ENCODE assay signal across 25 cellular contexts in genomic region chr11:94106699-94107098, GRCh38.
"Had no signal": no experiment of that assay in that cellular context is flagged by ENCODE, and none has a peak within 500 bp of the region (broad histone marks: within the 10 kb centered on the region; RNA-seq: fewer than 3 reads in every experiment).

No MANE protein-coding gene starts in this region.

- H3K27ac Mint-ChIP-seq: activated B cell treated with CpG ODN at 0.5 μM for 24 hours; activated CD4-positive, alpha-beta T cell treated with anti-CD3 and anti-CD28 coated beads, Interleukin-2, amount 10 ng/mL, durations not matched to agents 24 days and 14 days; activated naive CD4-positive, alpha-beta T cell treated with anti-CD3 and anti-CD28 coated beads for 36 hours; activated naive CD8-positive, alpha-beta T cell; activated T-helper 17 cell treated with anti-CD3 and anti-CD28 coated beads, Interleukin-2, amount 50 U/mL, for 72 hours; IgD-negative memory B cell; T-helper 17 cell had no signal

- H3K9me3 Mint-ChIP-seq: activated B cell treated with CpG ODN at 0.5 μM for 24 hours; activated CD4-positive, alpha-beta T cell treated with anti-CD3 and anti-CD28 coated beads, Interleukin-2, amount 10 ng/mL, durations not matched to agents 24 days and 14 days; activated naive CD4-positive, alpha-beta T cell treated with anti-CD3 and anti-CD28 coated beads for 36 hours; activated T-helper 17 cell treated with anti-CD3 and anti-CD28 coated beads, Interleukin-2, amount 50 U/mL, for 72 hours had no signal

- H3K9me3 ChIP-seq: MG63, Peyer's patch had no signal

- H3K4me3 Mint-ChIP-seq: activated B cell treated with CpG ODN at 0.5 μM for 24 hours; activated CD4-positive, alpha-beta T cell treated with anti-CD3 and anti-CD28 coated beads, Interleukin-2, amount 10 ng/mL, durations not matched to agents 24 days and 14 days; activated naive CD4-positive, alpha-beta T cell treated with anti-CD3 and anti-CD28 coated beads for 36 hours; activated naive CD8-positive, alpha-beta T cell; activated T-helper 17 cell treated with anti-CD3 and anti-CD28 coated beads, Interleukin-2, amount 50 U/mL, for 72 hours; IgD-negative memory B cell; T-helper 17 cell had no signal

- H3K4me3 ChIP-seq: cardiac muscle cell, MG63, Peyer's patch had no signal

- H3K4me1 ChIP-seq: Peyer's patch had no signal

- ATAC-seq: activated T-helper 17 cell treated with anti-CD3 and anti-CD28 coated beads, Interleukin-2, amount 50 U/mL, for 72 hours; T-helper 17 cell had no signal

- H3K36me3 Mint-ChIP-seq: activated naive CD8-positive, alpha-beta T cell had no signal

- H3K36me3 ChIP-seq: brain microvascular endothelial cell, cardiac muscle cell, MG63, Peyer's patch had no signal

- H3K27me3 ChIP-seq: brain microvascular endothelial cell, cardiac muscle cell, MG63, Peyer's patch had no signal

- H3K27ac ChIP-seq: brain microvascular endothelial cell, cardiac muscle cell, KMS-11, Peyer's patch, RWPE1 had no signal

- DNase-seq: activated B cell treated with CpG ODN at 0.5 μM for 24 hours; activated CD4-positive, alpha-beta T cell treated with anti-CD3 and anti-CD28 coated beads for 1 hour; activated CD4-positive, alpha-beta T cell treated with anti-CD3 and anti-CD28 coated beads, Interleukin-2, amount 10 ng/mL, durations not matched to agents 24 days and 14 days; activated CD4-positive, alpha-beta T cell treated with anti-CD3 and anti-CD28 coated beads, Interleukin-2, amount 50 U/mL, for 48 hours; activated CD8-positive, alpha-beta memory T cell treated with anti-CD3 and anti-CD28 coated beads for 24 hours; activated gamma-delta T cell; activated naive CD4-positive, alpha-beta T cell treated with anti-CD3 and anti-CD28 coated beads for 36 hours; activated T-cell treated with anti-CD3 and anti-CD28 coated beads, Interleukin-2, amount 50 U/mL, for 48 hours; brain microvascular endothelial cell; MG63; NCI-H146; NCI-H187 treated with DMSO at 0.1 percent for 48 hours; NCI-H2081 treated with DMSO at 0.1 percent for 48 hours; NCI-H446; NCI-H524; Peyer's patch; SHP77 treated with DMSO at 0.1 percent for 48 hours; T-helper 17 cell; T-helper 9 cell had no signal

- H3K4me1 Mint-ChIP-seq: activated B cell treated with CpG ODN at 0.5 μM for 24 hours; activated CD4-positive, alpha-beta T cell treated with anti-CD3 and anti-CD28 coated beads, Interleukin-2, amount 10 ng/mL, durations not matched to agents 24 days and 14 days; activated T-helper 17 cell treated with anti-CD3 and anti-CD28 coated beads, Interleukin-2, amount 50 U/mL, for 72 hours; T-helper 17 cell had no signal
